Comparison of ENCODE assay signal across 8 cellular contexts in genomic region chr3:160754371-160754854, GRCh38. TPM values are rescaled to one million over a fixed set of nuclear protein-coding genes. Genes with fewer than 3 reads are reported as not detected.
DNase-seq lines count a peak whose midpoint lies in the region; ATAC-seq, FAIRE-seq and TF ChIP-seq lines count a peak whose summit lies in the region.

No MANE protein-coding gene starts in this region.

- H3K4me3 Mint-ChIP-seq in astrocyte (ENCODE audit: unreplicated experiment): peak overlapping the region; percentile 99

- peak overlapping the region; percentile 84 for H3K9ac ChIP-seq in OCI-LY3 (ENCODE audit: low read length)
- H3K9ac ChIP-seq in astrocyte (ENCODE audit: low read length): peak overlapping the region; percentile 80

- ATAC-seq in GM18505 (IDR thresholded peaks at IDR 0.05; ENCODE audit: unreplicated experiment) (no peak), GM19324 (IDR thresholded peaks at IDR 0.05; ENCODE audit: low FRiP score, unreplicated experiment) (no peak)

- no peak for TF ChIP-seq POLR2A in GM18505 (IDR thresholded peaks at IDR 0.05; ENCODE audit: borderline replicate concordance, extremely low read depth, insufficient read depth, insufficient read length)

- H3K27ac Mint-ChIP-seq in astrocyte (ENCODE audit: unreplicated experiment): no peak overlapping the region

- WGBS in hepatocyte (ENCODE audit: low lambda C conversion rate, missing lambda C conversion rate): under 1% methylated on average over 27 of the region's 27 CpGs

- peaks cover 24% of the 10 kb centered on the region for H3K27me3 Mint-ChIP-seq in astrocyte (ENCODE audit: low read depth, unreplicated experiment)

- peak; percentile 58 for FAIRE-seq in GM19239 (lab: Jason Lieb, UNC)
- no peak for FAIRE-seq in astrocyte (lab: Jason Lieb, UNC)

- H3K27ac ChIP-seq in OCI-LY3 (ENCODE audit: low read length): peak overlapping the region; percentile 53
- peak overlapping the region; percentile 74 for H3K27ac ChIP-seq in astrocyte (ENCODE audit: low read depth, low read length)
- H3K27ac ChIP-seq in hepatocyte: peak overlapping the region; percentile 91

- H3K36me3 Mint-ChIP-seq in astrocyte (ENCODE audit: low read depth, unreplicated experiment): peaks cover 3% of the 10 kb centered on the region

- H3K4me1 Mint-ChIP-seq in astrocyte (ENCODE audit: low read depth, unreplicated experiment): peaks cover 8% of the 10 kb centered on the region

- H3K79me2 ChIP-seq in OCI-LY3 (ENCODE audit: low read length) (peaks cover 34% of the 10 kb centered on the region), astrocyte (ENCODE audit: insufficient read depth, low read length) (no peaks in the 10 kb centered on the region), hepatocyte (peaks cover 18% of the 10 kb centered on the region)

- H2AFZ ChIP-seq in OCI-LY3 (ENCODE audit: low read depth, low read length) (no peak overlapping the region; the same call in 1 of the 2 replicates), astrocyte (ENCODE audit: low read depth, low read length) (peak overlapping the region; percentile 95), hepatocyte (peak overlapping the region; percentile 97)

- H3K9me3 ChIP-seq in OCI-LY3 (ENCODE audit: insufficient read depth, low read length): no peaks in the 10 kb centered on the region
- H3K9me3 ChIP-seq in astrocyte (ENCODE audit: insufficient read depth, low read depth, low read length): no peaks in the 10 kb centered on the region
- H3K9me3 ChIP-seq in hepatocyte (ENCODE audit: low read depth): no peaks in the 10 kb centered on the region

- no peaks in the 10 kb centered on the region for H3K9me2 ChIP-seq in hepatocyte (replicated peaks; ENCODE audit: insufficient read depth)

- no peak for TF ChIP-seq CTCF in OCI-LY3 (IDR thresholded peaks at IDR 0.05; ENCODE audit: low read depth, low read length)
- no peak for TF ChIP-seq CTCF in astrocyte (IDR thresholded peaks at IDR 0.05; ENCODE audit: insufficient read depth, low read depth, low read length)
- TF ChIP-seq CTCF in hepatocyte (IDR thresholded peaks at IDR 0.05; ENCODE audit: poor library complexity): no peak

- H4K20me1 ChIP-seq in OCI-LY3 (ENCODE audit: insufficient read depth, low read length) (no peaks in the 10 kb centered on the region), astrocyte (ENCODE audit: insufficient read depth, low read length) (no peaks in the 10 kb centered on the region), hepatocyte (ENCODE audit: insufficient read depth, poor library complexity, severe bottlenecking) (no peaks in the 10 kb centered on the region)

- H3K4me2 ChIP-seq in OCI-LY3 (ENCODE audit: low read length) (peak overlapping the region; percentile 74), astrocyte (ENCODE audit: low read length) (peak overlapping the region; percentile 99), hepatocyte (peak overlapping the region; percentile 98)

- H3K27me3 ChIP-seq in OCI-LY3 (ENCODE audit: low read depth, low read length): no peaks in the 10 kb centered on the region
- H3K27me3 ChIP-seq in astrocyte (ENCODE audit: insufficient read depth, low read length): peaks cover 14% of the 10 kb centered on the region
- no peaks in the 10 kb centered on the region for H3K27me3 ChIP-seq in hepatocyte

- peaks cover 35% of the 10 kb centered on the region for H3K4me1 ChIP-seq in OCI-LY3 (ENCODE audit: low read length)
- peaks cover 13% of the 10 kb centered on the region for H3K4me1 ChIP-seq in astrocyte (ENCODE audit: insufficient read depth, low read length)
- H3K4me1 ChIP-seq in hepatocyte (ENCODE audit: insufficient read depth): peaks cover 14% of the 10 kb centered on the region

- H3K4me3 ChIP-seq in OCI-LY3 (ENCODE audit: low read length): peak overlapping the region; percentile 91
- peak overlapping the region; percentile 73 for H3K4me3 ChIP-seq in astrocyte (ENCODE audit: insufficient read depth, low read depth, low read length)
- H3K4me3 ChIP-seq in hepatocyte: peak overlapping the region; percentile 68

- H3K36me3 ChIP-seq in OCI-LY3 (replicated peaks; ENCODE audit: low read depth, low read length): no peaks in the 10 kb centered on the region
- no peaks in the 10 kb centered on the region for H3K36me3 ChIP-seq in astrocyte (ENCODE audit: insufficient read depth, low read length)
- no peaks in the 10 kb centered on the region for H3K36me3 ChIP-seq in hepatocyte (replicated peaks; ENCODE audit: insufficient read depth, low read depth)

- intact Hi-C loops in posterior vena cava (cut with DNase I): loop anchor here in 1 of 2 donors (10.0 kb wide), 1 partner anchor 50 kb away; no protein-coding TSS in a partner anchor

- H3K9me3 Mint-ChIP-seq in astrocyte (ENCODE audit: unreplicated experiment): peaks cover 2% of the 10 kb centered on the region

- DNase-seq in AG08395 (ENCODE audit: low spot score) (peak; percentile 52), GM19239 (ENCODE audit: insufficient read length, low spot score) (no peak), astrocyte (ENCODE audit: low read depth) (peak; percentile 42), hepatocyte (ENCODE audit: low spot score) (peak; percentile 63), posterior vena cava (ENCODE audit: low spot score) (peak; percentile 80)

RNA-seq across cellular contexts. Expression of gene PPM1L, which starts 1.6 kb away (rescaled TPM):
- 5.5 and 6.3 TPM in 2 replicates for total RNA-seq in astrocyte
- 13.1 and 13.6 TPM in 2 replicates for total RNA-seq in hepatocyte
- 4.0 and 5.1 TPM in 2 replicates for polyA plus RNA-seq in hepatocyte
- 10 to 100 TPM; 12.3 to 13.0 TPM for total RNA-seq in posterior vena cava
